Comparison of ENCODE assay signal across 9 cellular contexts in genomic region chr15:63348392-63348791, GRCh38. TPM values are rescaled to one million over a fixed set of nuclear protein-coding genes. Genes with fewer than 3 reads are reported as not detected.
DNase-seq lines count a peak whose midpoint lies in the region; TF ChIP-seq lines count a peak whose summit lies in the region.
"Had no signal": no experiment of that assay in that cellular context is flagged by ENCODE, and none has a peak within 500 bp of the region (broad histone marks: within the 10 kb centered on the region; RNA-seq: fewer than 3 reads in every experiment).

No MANE protein-coding gene starts in this region.

- intact Hi-C loops in breast epithelium (cut with DNase I; ENCODE audit: low total_unique reads) (no loop called here), lower leg skin (cut with DNase I; ENCODE audit: low total_unique reads) (no loop called here), Caco-2 (cut with micrococcal nuclease; ENCODE audit: unreplicated experiment) (no loop called here)
- intact Hi-C loops in activated naive CD4-positive, alpha-beta T cell treated with anti-CD3 and anti-CD28 coated beads for 36 hours (cut with micrococcal nuclease) = no loop called here

- H3K36me3 ChIP-seq in breast epithelium = no peaks in the 10 kb centered on the region
- no peaks in the 10 kb centered on the region for H3K36me3 ChIP-seq in endodermal cell (ENCODE audit: control insufficient read depth, insufficient read depth, low read length)
- no peaks in the 10 kb centered on the region for H3K36me3 ChIP-seq in Caco-2 (ENCODE audit: control insufficient read depth, insufficient read depth, low read length)

- no peak overlapping the region for H3K27ac Mint-ChIP-seq in activated naive CD4-positive, alpha-beta T cell treated with anti-CD3 and anti-CD28 coated beads for 36 hours
- H3K27ac Mint-ChIP-seq in endodermal cell (no peak overlapping the region), Caco-2 (ENCODE audit: unreplicated experiment) (no peak overlapping the region)
- no peak overlapping the region for H3K27ac Mint-ChIP-seq in T-helper 2 cell treated with Interferon-gamma antibody and Interleukin-4, amounts not matched to agents 5 μg/mL and 100 μg/mL, for 36 hours

- H3K27me3 Mint-ChIP-seq in activated naive CD4-positive, alpha-beta T cell treated with anti-CD3 and anti-CD28 coated beads for 36 hours (ENCODE audit: low read depth) = no peaks in the 10 kb centered on the region
- peaks cover 23% of the 10 kb centered on the region for H3K27me3 Mint-ChIP-seq in endodermal cell (ENCODE audit: insufficient read depth)
- no peaks in the 10 kb centered on the region for H3K27me3 Mint-ChIP-seq in Caco-2 (ENCODE audit: insufficient read depth, unreplicated experiment)
- peaks cover 4% of the 10 kb centered on the region for H3K27me3 Mint-ChIP-seq in T-helper 2 cell treated with Interferon-gamma antibody and Interleukin-4, amounts not matched to agents 5 μg/mL and 100 μg/mL, for 36 hours (ENCODE audit: low read depth)

- 21 to 27% methylated on average over 7 of the region's 7 CpGs for WGBS in lower leg skin, 2 donors
- WGBS in endodermal cell (ENCODE audit: insufficient coverage in 1 of 2, insufficient read length in 1 of 2), 2 experiments = 91 to 92% methylated on average over 6 to 7 of the region's 7 CpGs

- H3K9ac ChIP-seq in endodermal cell (ENCODE audit: extremely low read depth, low read length, poor library complexity, severe bottlenecking) = no peak overlapping the region

- BruUV-seq in Caco-2 (replicated peaks; lab: Mats Ljungman, UMichigan) = no TSS peak

- TF ChIP-seq POLR2A in breast epithelium (IDR thresholded peaks at IDR 0.05) = no peak
- no peak for TF ChIP-seq POLR2A in lower leg skin (IDR thresholded peaks at IDR 0.05)

- no peak for TF ChIP-seq CTCF in breast epithelium (IDR thresholded peaks at IDR 0.05)
- no peak for TF ChIP-seq CTCF in lower leg skin (IDR thresholded peaks at IDR 0.05)
- TF ChIP-seq CTCF in endodermal cell (conservative IDR thresholded peaks at IDR 0.05) = no peak
- TF ChIP-seq CTCF in Caco-2 (IDR thresholded peaks at IDR 0.05; ENCODE audit: insufficient read depth in 1 of 2, low read depth in 1 of 2, low read length in 1 of 2, severe bottlenecking in 1 of 2, unreplicated experiment in 1 of 2) = no peak

- H3K36me3 Mint-ChIP-seq in activated naive CD4-positive, alpha-beta T cell treated with anti-CD3 and anti-CD28 coated beads for 36 hours (ENCODE audit: low read depth) = no peaks in the 10 kb centered on the region
- no peaks in the 10 kb centered on the region for H3K36me3 Mint-ChIP-seq in endodermal cell (ENCODE audit: low read depth)
- no peaks in the 10 kb centered on the region for H3K36me3 Mint-ChIP-seq in Caco-2 (ENCODE audit: insufficient read depth, unreplicated experiment)
- H3K36me3 Mint-ChIP-seq in T-helper 2 cell treated with Interferon-gamma antibody and Interleukin-4, amounts not matched to agents 5 μg/mL and 100 μg/mL, for 36 hours (ENCODE audit: low read depth) = no peaks in the 10 kb centered on the region

- CTCF ChIA-PET in activated naive CD4-positive, alpha-beta T cell treated with anti-CD3 and anti-CD28 coated beads for 36 hours (lab: Charles Lee) = no interaction called here
- CTCF ChIA-PET in Caco-2 (lab: Charles Lee) = interaction anchor here (0.6 kb wide), 1 partner anchor 118 kb away, joined by 4 read pairs; no protein-coding TSS in a partner anchor

- H3K27me3 ChIP-seq in breast epithelium = no peaks in the 10 kb centered on the region
- peaks cover 4% of the 10 kb centered on the region for H3K27me3 ChIP-seq in endodermal cell (ENCODE audit: control insufficient read depth, insufficient read depth, low read length, poor library complexity, severe bottlenecking)
- H3K27me3 ChIP-seq in Caco-2 (replicated peaks; ENCODE audit: control insufficient read depth, insufficient read depth, low read length) = no peaks in the 10 kb centered on the region

- no peak overlapping the region for H3K4me3 ChIP-seq in breast epithelium
- no peak overlapping the region for H3K4me3 ChIP-seq in lower leg skin (ENCODE audit: low read depth, poor library complexity, severe bottlenecking)
- H3K4me3 ChIP-seq in endodermal cell (ENCODE audit: low read length) = no peak overlapping the region
- H3K4me3 ChIP-seq in Caco-2 (ENCODE audit: low read depth, low read length) = no peak overlapping the region

- H3K4me1 ChIP-seq in breast epithelium = peaks cover 0 to 15% of the 10 kb centered on the region in 2 donors
- peaks cover 4% of the 10 kb centered on the region for H3K4me1 ChIP-seq in endodermal cell (ENCODE audit: control insufficient read depth, insufficient read depth, low read length)
- H3K4me1 ChIP-seq in Caco-2 = no peaks in the 10 kb centered on the region

- no peaks in the 10 kb centered on the region for H3K4me1 Mint-ChIP-seq in activated naive CD4-positive, alpha-beta T cell treated with anti-CD3 and anti-CD28 coated beads for 36 hours (ENCODE audit: low read depth)
- H3K4me1 Mint-ChIP-seq in endodermal cell (peaks cover 23% of the 10 kb centered on the region), Caco-2 (ENCODE audit: low read depth, unreplicated experiment) (no peaks in the 10 kb centered on the region)
- peaks cover 5% of the 10 kb centered on the region for H3K4me1 Mint-ChIP-seq in T-helper 2 cell treated with Interferon-gamma antibody and Interleukin-4, amounts not matched to agents 5 μg/mL and 100 μg/mL, for 36 hours (ENCODE audit: low read depth)

- H3K27ac ChIP-seq in breast epithelium (peak overlapping the region; percentile 77), endodermal cell (ENCODE audit: low read depth, low read length) (no peak overlapping the region)

- no peak overlapping the region for H3K4me3 Mint-ChIP-seq in activated naive CD4-positive, alpha-beta T cell treated with anti-CD3 and anti-CD28 coated beads for 36 hours
- H3K4me3 Mint-ChIP-seq in endodermal cell (no peak overlapping the region), Caco-2 (ENCODE audit: unreplicated experiment) (no peak overlapping the region)
- no peak overlapping the region for H3K4me3 Mint-ChIP-seq in T-helper 2 cell treated with Interferon-gamma antibody and Interleukin-4, amounts not matched to agents 5 μg/mL and 100 μg/mL, for 36 hours

- H3K9me3 ChIP-seq in breast epithelium (no peaks in the 10 kb centered on the region), endodermal cell (ENCODE audit: control insufficient read depth, low read length) (no peaks in the 10 kb centered on the region), Caco-2 (no peaks in the 10 kb centered on the region)

- peak; percentile 82 for DNase-seq in AG08395 (ENCODE audit: low spot score)
- DNase-seq in NCI-H1092 (lab: John Stamatoyannopoulos, UW) = peak; percentile 41
- DNase-seq in breast epithelium (ENCODE audit: low spot score in 2 of 2) = peak; percentile 79
- peak; percentile 81 to 91 for DNase-seq in lower leg skin (ENCODE audit: low spot score in 2 of 2)
- no peak for DNase-seq in activated naive CD4-positive, alpha-beta T cell treated with anti-CD3 and anti-CD28 coated beads for 36 hours
- no peak for DNase-seq in endodermal cell
- no peak for DNase-seq in Caco-2
- DNase-seq in T-helper 2 cell treated with Interferon-gamma antibody and Interleukin-4, amounts not matched to agents 5 μg/mL and 100 μg/mL, for 36 hours (ENCODE audit: low spot score) = no peak

- POLR2A ChIA-PET in Caco-2 (lab: Charles Lee) = no interaction called here

- no peaks in the 10 kb centered on the region for H3K9me3 Mint-ChIP-seq in activated naive CD4-positive, alpha-beta T cell treated with anti-CD3 and anti-CD28 coated beads for 36 hours
- H3K9me3 Mint-ChIP-seq in endodermal cell = no peaks in the 10 kb centered on the region
- no peaks in the 10 kb centered on the region for H3K9me3 Mint-ChIP-seq in Caco-2 (ENCODE audit: unreplicated experiment)
- H3K9me3 Mint-ChIP-seq in T-helper 2 cell treated with Interferon-gamma antibody and Interleukin-4, amounts not matched to agents 5 μg/mL and 100 μg/mL, for 36 hours = no peaks in the 10 kb centered on the region

RNA-seq across cellular contexts. Expression of gene CA12, which starts 33.3 kb away (rescaled TPM):
- total RNA-seq in breast epithelium = 10 to 100 TPM; 11.7 to 64.5 (median 61.9) TPM
- total RNA-seq in lower leg skin = 100 to 1,000 TPM; 144 to 253 (median 213) TPM
- total RNA-seq in activated naive CD4-positive, alpha-beta T cell treated with anti-CD3 and anti-CD28 coated beads for 36 hours = under 1 TPM in 1 of 2 experiments, not detected in 1; 0.12 TPM
- 1 to 10 TPM; 1.2 to 2.1 TPM for total RNA-seq in endodermal cell
- polyA plus RNA-seq in endodermal cell (2013, experiment 1 of 2) = 0.57 TPM
- polyA plus RNA-seq in endodermal cell (2013, experiment 2 of 2) = 0.58 TPM
- total RNA-seq in Caco-2 (2022) = 1.0 and 1.3 TPM in 2 replicates
- total RNA-seq: T-helper 1 cell treated with Interleukin-12 subunit alpha and Interleukin-12 subunit beta and Interleukin-4 antibody, amounts not matched to agents 30 ng/mL and 1 ng/mL, for 36 hours had no signal

Comparison
In these comparisons a context has a peak if more than half of its experiments do, and no peak if none do; other contexts are left out.
1. DNase-seq: peak in AG08395 (single experiment), NCI-H1092 (single experiment), breast epithelium (2 of 2) and lower leg skin (2 of 2); none in activated naive CD4-positive, alpha-beta T cell treated with anti-CD3 and anti-CD28 coated beads for 36 hours (single experiment), endodermal cell (single experiment), Caco-2 (0 of 2) and T-helper 2 cell treated with Interferon-gamma antibody and Interleukin-4, amounts not matched to agents 5 μg/mL and 100 μg/mL, for 36 hours (single experiment).